In genomic region chr17:21279582-21279981, GRCh38 we compare ENCODE assay signal across 9 cellular contexts. TPM values are rescaled to one million over a fixed set of nuclear protein-coding genes. Genes with fewer than 3 reads are reported as not detected.
A peak's percentile ranks its signal among the peaks of the same experiment; 100 is the strongest.
DNase-seq lines count a peak whose midpoint lies in the region; TF ChIP-seq lines count a peak whose summit lies in the region.
"Had no signal": no experiment of that assay in that cellular context is flagged by ENCODE, and none has a peak within 500 bp of the region (broad histone marks: within the 10 kb centered on the region; RNA-seq: fewer than 3 reads in every experiment).

No MANE protein-coding gene starts in this region.

- no peak overlapping the region for H3K4me3 Mint-ChIP-seq in T-helper 1 cell treated with Interleukin-12 subunit alpha and Interleukin-12 subunit beta and Interleukin-4 antibody, amounts not matched to agents 30 μg/mL and 1 μg/mL, for 36 hours

- H2AFZ ChIP-seq in MM.1S (ENCODE audit: low read length) (peak overlapping the region; percentile 71), parathyroid adenoma (peak overlapping the region; percentile 84)

- no peaks in the 10 kb centered on the region for H4K20me1 ChIP-seq in MM.1S (ENCODE audit: insufficient read depth, low read length)

- peaks cover 6% of the 10 kb centered on the region for H3K27me3 Mint-ChIP-seq in T-helper 1 cell treated with Interleukin-12 subunit alpha and Interleukin-12 subunit beta and Interleukin-4 antibody, amounts not matched to agents 30 μg/mL and 1 μg/mL, for 36 hours (ENCODE audit: low read depth)

- peaks cover 21% of the 10 kb centered on the region for H3K4me1 ChIP-seq in MM.1S (ENCODE audit: low read length)
- peaks cover 5 to 9% of the 10 kb centered on the region in 2 donors for H3K4me1 ChIP-seq in breast epithelium
- H3K4me1 ChIP-seq in parathyroid adenoma, result peaks cover 13% of the 10 kb centered on the region
- H3K4me1 ChIP-seq in uterus, result peaks cover 0 to 13% of the 10 kb centered on the region in 2 donors

- no peaks in the 10 kb centered on the region for H3K9me2 ChIP-seq in MM.1S (replicated peaks; ENCODE audit: insufficient read depth, low read length)

- H3K36me3 Mint-ChIP-seq in T-helper 1 cell treated with Interleukin-12 subunit alpha and Interleukin-12 subunit beta and Interleukin-4 antibody, amounts not matched to agents 30 μg/mL and 1 μg/mL, for 36 hours (ENCODE audit: low read depth), result peaks cover 3% of the 10 kb centered on the region

- H3K9ac ChIP-seq in MM.1S (ENCODE audit: low read length) (no peak overlapping the region), parathyroid adenoma (no peak overlapping the region)

- intact Hi-C loops in breast epithelium (cut with DNase I; ENCODE audit: low total_unique reads), result no loop called here
- intact Hi-C loops in uterus (cut with DNase I; ENCODE audit: low total_unique reads), result loop anchor here (10.0 kb wide), 1 partner anchor 155 kb away; the partner anchor contains the start of gene DHRS7B

- TF ChIP-seq POLR2A in breast epithelium (IDR thresholded peaks at IDR 0.05), result no peak
- no peak for TF ChIP-seq POLR2A in uterus (IDR thresholded peaks at IDR 0.05)

- H3K36me3 ChIP-seq in MM.1S (replicated peaks; ENCODE audit: insufficient read depth, low read length) (no peaks in the 10 kb centered on the region), breast epithelium (no peaks in the 10 kb centered on the region), parathyroid adenoma (ENCODE audit: control insufficient read depth, insufficient read depth, low read length) (no peaks in the 10 kb centered on the region), uterus (no peaks in the 10 kb centered on the region)

- H3K4me3 ChIP-seq in MM.1S (ENCODE audit: low read length), result no peak overlapping the region
- no peak overlapping the region for H3K4me3 ChIP-seq in breast epithelium
- no peak overlapping the region for H3K4me3 ChIP-seq in parathyroid adenoma (ENCODE audit: low read depth, low read length)
- H3K4me3 ChIP-seq in uterus, result no peak overlapping the region

- H3K27ac Mint-ChIP-seq in T-helper 1 cell treated with Interleukin-12 subunit alpha and Interleukin-12 subunit beta and Interleukin-4 antibody, amounts not matched to agents 30 μg/mL and 1 μg/mL, for 36 hours, result peak overlapping the region; percentile 37

- no peaks in the 10 kb centered on the region for H3K9me3 Mint-ChIP-seq in T-helper 1 cell treated with Interleukin-12 subunit alpha and Interleukin-12 subunit beta and Interleukin-4 antibody, amounts not matched to agents 30 μg/mL and 1 μg/mL, for 36 hours

- peaks cover 33% of the 10 kb centered on the region for H3K4me1 Mint-ChIP-seq in T-helper 1 cell treated with Interleukin-12 subunit alpha and Interleukin-12 subunit beta and Interleukin-4 antibody, amounts not matched to agents 30 μg/mL and 1 μg/mL, for 36 hours (ENCODE audit: low read depth)

- TF ChIP-seq CTCF in MM.1S (IDR thresholded peaks at IDR 0.05; ENCODE audit: low read length) (no peak), breast epithelium (IDR thresholded peaks at IDR 0.05) (no peak), parathyroid adenoma (IDR thresholded peaks at IDR 0.05) (no peak), uterus (IDR thresholded peaks at IDR 0.05) (no peak)

- H3F3A ChIP-seq in MM.1S (ENCODE audit: insufficient read depth, low read length), result no peaks in the 10 kb centered on the region

- H3K27ac ChIP-seq in MM.1S (ENCODE audit: low read length) (no peak overlapping the region), breast epithelium (peak overlapping the region; percentile 2 to 81), parathyroid adenoma (no peak overlapping the region), uterus (no peak overlapping the region)
- H3K27ac ChIP-seq: 22Rv1 had no signal

- H3K79me2 ChIP-seq in MM.1S (ENCODE audit: low read length) (peaks cover under 1% of the 10 kb centered on the region), parathyroid adenoma (peaks cover 2% of the 10 kb centered on the region)

- DNase-seq in T-helper 1 cell (no peak), MM.1S (no peak), breast epithelium (ENCODE audit: low spot score in 2 of 2) (no peak), COLO829 (ENCODE audit: low spot score) (no peak), amniotic stem cell (lab: John Stamatoyannopoulos, UW) (no peak), uterus (no peak)

- H3K27me3 ChIP-seq in MM.1S (replicated peaks; ENCODE audit: insufficient read depth, low read length), result no peaks in the 10 kb centered on the region
- H3K27me3 ChIP-seq in breast epithelium, result no peaks in the 10 kb centered on the region
- no peaks in the 10 kb centered on the region for H3K27me3 ChIP-seq in parathyroid adenoma (ENCODE audit: control insufficient read depth, insufficient read depth, low read length)
- H3K27me3 ChIP-seq in uterus, result no peaks in the 10 kb centered on the region

- H3K9me3 ChIP-seq in MM.1S (replicated peaks; ENCODE audit: insufficient read depth, low read length), result no peaks in the 10 kb centered on the region
- no peaks in the 10 kb centered on the region for H3K9me3 ChIP-seq in breast epithelium
- no peaks in the 10 kb centered on the region for H3K9me3 ChIP-seq in parathyroid adenoma (ENCODE audit: control insufficient read depth, low read length)
- no peaks in the 10 kb centered on the region for H3K9me3 ChIP-seq in uterus

- H3K4me2 ChIP-seq in MM.1S (ENCODE audit: low read depth, low read length), result no peak overlapping the region
- H3K4me2 ChIP-seq in parathyroid adenoma (ENCODE audit: low read length), result no peak overlapping the region

RNA-seq across cellular contexts. Expression of gene MAP2K3, which starts 4.9 kb away (rescaled TPM):
- total RNA-seq in breast epithelium, result 10 to 100 TPM; 16.0 to 26.9 (median 22.0) TPM
- total RNA-seq in uterus, result 10 to 100 TPM in 3 of 4 donors, 1 to 10 TPM in 1; 3.3 to 37.0 (median 12.5) TPM

RNA-seq across cellular contexts. Expression of gene NATD1, which starts 26.4 kb away (rescaled TPM):
- 10 to 100 TPM in 1 of 3 donors, 1 to 10 TPM in 2; 8.2 to 11.8 (median 8.6) TPM for total RNA-seq in breast epithelium
- 1 to 10 TPM; 2.1 to 4.9 (median 3.8) TPM for total RNA-seq in uterus

Comparison
In these comparisons a context has a peak if more than half of its experiments do, and no peak if none do; other contexts are left out.
1. H3K27ac ChIP-seq: peak in breast epithelium (2 of 2); none in MM.1S (single experiment), parathyroid adenoma (single experiment) and uterus (0 of 2).